ENCODE assay signal across 16 cellular contexts in genomic region chr20:47736570-47737152, GRCh38.
"Had no signal": no experiment of that assay in that cellular context is flagged by ENCODE, and none has a peak within 500 bp of the region (broad histone marks: within the 10 kb centered on the region; RNA-seq: fewer than 3 reads in every experiment).

No MANE protein-coding gene starts in this region.

- H3K27ac ChIP-seq: epithelial cell of prostate, esophagus muscularis mucosa, gastrocnemius medialis, ovary, right atrium auricular region, thoracic aorta, transverse colon had no signal

- H3K4me1 ChIP-seq: gastrocnemius medialis, right atrium auricular region, transverse colon had no signal

- DNase-seq: effector memory CD8-positive, alpha-beta T cell; gastrocnemius medialis; heart right ventricle; hypothalamus; mucosa of descending colon; naive thymus-derived CD8-positive, alpha-beta T cell; nucleus accumbens; ovary; small intestine; stimulated activated CD4-positive, alpha-beta T cell treated with anti-CD3 and anti-CD28 coated beads, Interleukin-2, amount 100 ng/mL, for 48 hours; stimulated activated naive CD4-positive, alpha-beta T cell treated with Interleukin-2 at 50 U/mL for 16 hours; transverse colon had no signal

- H3K9me3 Mint-ChIP-seq: effector memory CD8-positive, alpha-beta T cell; naive thymus-derived CD8-positive, alpha-beta T cell had no signal

- H3K9me3 ChIP-seq: esophagus muscularis mucosa, gastrocnemius medialis, mucosa of descending colon, ovary, thoracic aorta, transverse colon had no signal

- H3K4me3 ChIP-seq: esophagus muscularis mucosa, gastrocnemius medialis, heart right ventricle, mucosa of descending colon, ovary, right atrium auricular region, thoracic aorta, transverse colon had no signal

- H3K36me3 ChIP-seq: gastrocnemius medialis, ovary, right atrium auricular region, thoracic aorta, transverse colon had no signal

- H3K27ac Mint-ChIP-seq: effector memory CD8-positive, alpha-beta T cell; naive thymus-derived CD8-positive, alpha-beta T cell had no signal

- H3K4me3 Mint-ChIP-seq: effector memory CD8-positive, alpha-beta T cell; naive thymus-derived CD8-positive, alpha-beta T cell had no signal

- ATAC-seq: effector memory CD8-positive, alpha-beta T cell; gastrocnemius medialis; mucosa of descending colon; naive thymus-derived CD8-positive, alpha-beta T cell had no signal

- H3K36me3 Mint-ChIP-seq: naive thymus-derived CD8-positive, alpha-beta T cell had no signal

- H3K27me3 ChIP-seq: esophagus muscularis mucosa, gastrocnemius medialis, ovary, right atrium auricular region, transverse colon had no signal
